In the genomic region with DNA sequence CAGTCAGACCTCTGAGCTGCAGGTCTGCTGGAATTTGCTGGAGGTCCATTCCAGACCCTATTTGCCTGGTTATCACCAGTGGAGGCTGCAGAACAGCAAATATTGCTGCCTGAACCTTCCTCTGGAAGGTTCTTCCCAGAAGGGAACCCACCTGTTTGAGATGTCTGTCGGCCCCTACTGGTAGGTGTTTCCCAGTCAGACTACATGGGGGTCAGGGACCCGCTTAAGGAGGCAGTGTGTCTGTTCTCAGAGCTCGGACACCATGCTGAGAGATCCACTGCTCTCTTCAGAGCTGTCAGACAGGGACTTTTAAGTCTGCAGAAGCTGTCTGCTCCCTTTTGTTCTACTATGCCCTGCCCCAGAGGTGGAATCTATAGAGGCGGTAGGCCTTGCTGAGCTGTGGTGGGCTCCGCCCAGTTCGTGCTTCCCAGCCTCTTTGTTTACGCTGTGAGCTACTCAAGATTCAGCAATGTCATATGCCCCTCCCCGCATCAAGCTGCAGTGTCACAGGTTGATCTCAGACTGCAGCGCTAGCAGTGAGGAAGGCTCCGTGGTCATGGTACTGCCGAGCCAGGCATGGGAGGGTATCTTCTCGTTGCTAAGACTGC, we compare ENCODE assay signal across 1 cellular context.
TF ChIP-seq lines count a peak whose summit lies in the region.

No MANE protein-coding gene starts in this region.

TF ChIP-seq in IMR-90, 13 proteins besides CTCF, POLR2A, EP300 and RAD21:
- TF ChIP-seq BHLHE40 (IDR thresholded peaks at IDR 0.05; ENCODE audit: low read depth, low read length) (no peak), NFE2L2 (IDR thresholded peaks at IDR 0.05; ENCODE audit: low read depth, low read length) (no peak), ELK1 (IDR thresholded peaks at IDR 0.05; ENCODE audit: borderline replicate concordance, low read depth, low read length) (no peak), FOS (IDR thresholded peaks at IDR 0.05; ENCODE audit: low read depth, low read length) (no peak), MXI1 (IDR thresholded peaks at IDR 0.05; ENCODE audit: borderline replicate concordance, low read depth, low read length) (no peak), RCOR1 (IDR thresholded peaks at IDR 0.05; ENCODE audit: insufficient replicate concordance, low read length) (no peak), SMC3 (IDR thresholded peaks at IDR 0.05; ENCODE audit: low read depth, low read length) (no peak), RFX5 (IDR thresholded peaks at IDR 0.05; ENCODE audit: low read depth, low read length) (no peak), CEBPB (IDR thresholded peaks at IDR 0.05; ENCODE audit: low read depth, low read length) (no peak), MAZ (IDR thresholded peaks at IDR 0.05; ENCODE audit: borderline replicate concordance, low read depth, low read length) (no peak), USF2 (IDR thresholded peaks at IDR 0.05; ENCODE audit: low read depth, low read length) (no peak), MAFK (IDR thresholded peaks at IDR 0.05; ENCODE audit: low read depth, low read length) (no peak), CHD1 (IDR thresholded peaks at IDR 0.05; ENCODE audit: low read depth, low read length) (no peak)
